Comparison of ENCODE assay signal across 14 cellular contexts in genomic region chr4:40311811-40312346, GRCh38. TPM values are rescaled to one million over a fixed set of nuclear protein-coding genes. Genes with fewer than 3 reads are reported as not detected.
A peak's percentile ranks its signal among the peaks of the same experiment; 100 is the strongest.
DNase-seq lines count a peak whose midpoint lies in the region; TF ChIP-seq lines count a peak whose summit lies in the region.
"Had no signal": no experiment of that assay in that cellular context is flagged by ENCODE, and none has a peak within 500 bp of the region (broad histone marks: within the 10 kb centered on the region; RNA-seq: fewer than 3 reads in every experiment).

No MANE protein-coding gene starts in this region.

- H3K27me3 ChIP-seq in CD4-positive, alpha-beta memory T cell (ENCODE audit: insufficient read depth, low read length) = no peaks in the 10 kb centered on the region
- H3K27me3 ChIP-seq in mucosa of stomach (ENCODE audit: control insufficient read depth, insufficient read depth, low read length) = no peaks in the 10 kb centered on the region

- no peak overlapping the region for H3K4me3 ChIP-seq in CD4-positive, alpha-beta memory T cell (ENCODE audit: low read length in 2 of 2)
- H3K4me3 ChIP-seq in mucosa of stomach (ENCODE audit: low read length) = no peak overlapping the region

- peak overlapping the region; percentile 37 for H3K27ac ChIP-seq in CD4-positive, alpha-beta memory T cell (ENCODE audit: low read depth, low read length)
- H3K27ac ChIP-seq in KOPT-K1 (ENCODE audit: low read depth, low read length, poor library complexity, severe bottlenecking) = peak overlapping the region; percentile 95
- H3K27ac ChIP-seq: C4-2B had no signal

- TF ChIP-seq CTCF in MCF 10A (IDR thresholded peaks at IDR 0.05; ENCODE audit: unreplicated experiment) = no peak

- no peaks in the 10 kb centered on the region for H3K36me3 ChIP-seq in CD4-positive, alpha-beta memory T cell (ENCODE audit: insufficient read depth, low read length)
- H3K36me3 ChIP-seq in KOPT-K1 (ENCODE audit: insufficient read depth, low read length) = no peaks in the 10 kb centered on the region
- no peaks in the 10 kb centered on the region for H3K36me3 ChIP-seq in mucosa of stomach (ENCODE audit: control insufficient read depth, insufficient read depth, low read length)

- peak overlapping the region; percentile 36 to 90 (median 76) for H3K27ac Mint-ChIP-seq in CD4-positive, alpha-beta memory T cell
- peak overlapping the region; percentile 85 for H3K27ac Mint-ChIP-seq in MCF 10A (ENCODE audit: low read depth, unreplicated experiment)
- H3K27ac Mint-ChIP-seq: nephron had no signal

- intact Hi-C loops in CD4-positive, alpha-beta memory T cell (cut with micrococcal nuclease) = no loop called here
- intact Hi-C loops in MCF 10A (cut with micrococcal nuclease) = no loop called here

- CTCF ChIA-PET in CD4-positive, alpha-beta memory T cell (lab: Charles Lee; ENCODE audit: partially characterized antibody) = interaction anchor here (0.7 to 11.0 kb wide), 13 partner anchors 7 to 256 kb away, joined by 3 to 271 read pairs (median 8); partner anchors contain the start of gene RHOH
- CTCF ChIA-PET in MCF 10A (lab: Yijun Ruan, JAX) = interaction anchor here (0.6 to 4.2 kb wide), 11 partner anchors 10 to 256 kb away, joined by 3 to 47 read pairs (median 3); partner anchors contain the start of gene N4BP2

- H3K27me3 Mint-ChIP-seq in CD4-positive, alpha-beta memory T cell = no peaks in the 10 kb centered on the region
- no peaks in the 10 kb centered on the region for H3K27me3 Mint-ChIP-seq in MCF 10A (ENCODE audit: insufficient read depth, unreplicated experiment)

- H3K9me3 ChIP-seq in CD4-positive, alpha-beta memory T cell (ENCODE audit: control insufficient read depth in 1 of 2, low read length in 2 of 2) = no peaks in the 10 kb centered on the region
- H3K9me3 ChIP-seq in KOPT-K1 (ENCODE audit: insufficient read depth, low read length, poor library complexity, severe bottlenecking) = no peaks in the 10 kb centered on the region
- H3K9me3 ChIP-seq in mucosa of stomach (ENCODE audit: control insufficient read depth, low read length) = no peaks in the 10 kb centered on the region

- POLR2A ChIA-PET in CD4-positive, alpha-beta memory T cell (lab: Charles Lee; ENCODE audit: partially characterized antibody) = interaction anchor here (0.7 to 7.6 kb wide), 10 partner anchors 13 to 255 kb away, joined by 3 to 179 read pairs (median 26); partner anchors contain the start of genes N4BP2 and RHOH
- POLR2A ChIA-PET in MCF 10A (lab: Yijun Ruan, JAX) = interaction anchor here (0.7 to 1.1 kb wide), 5 partner anchors 11 to 853 kb away, joined by 3 to 4 read pairs (median 3); partner anchors contain the start of genes LIAS and RPL9

- peaks cover 41 to 67% (median 55%) of the 10 kb centered on the region in 4 donors for H3K4me1 Mint-ChIP-seq in CD4-positive, alpha-beta memory T cell
- H3K4me1 Mint-ChIP-seq in MCF 10A (ENCODE audit: insufficient read depth, unreplicated experiment) = peaks cover 40% of the 10 kb centered on the region

- no TSS peak for BruUV-seq in MCF 10A (replicated peaks; lab: Mats Ljungman, UMichigan)

- peak overlapping the region in 4 of 8 donors; percentile 20 to 35 (median 31) for H3K4me3 Mint-ChIP-seq in CD4-positive, alpha-beta memory T cell
- H3K4me3 Mint-ChIP-seq in MCF 10A (ENCODE audit: unreplicated experiment) = no peak overlapping the region
- H3K4me3 Mint-ChIP-seq: nephron had no signal

- H3K4me1 ChIP-seq in CD4-positive, alpha-beta memory T cell (ENCODE audit: insufficient read depth, low read length) = peaks cover 69% of the 10 kb centered on the region
- peaks cover 29% of the 10 kb centered on the region for H3K4me1 ChIP-seq in mucosa of stomach (ENCODE audit: control insufficient read depth, insufficient read depth, low read length)

- DNase-seq in CD4-positive, alpha-beta memory T cell = peak in 1 of 5 donors; percentile 27
- DNase-seq in MCF 10A (ENCODE audit: unreplicated experiment) (peak; percentile 41), medulla oblongata (ENCODE audit: extremely low spot score) (no peak), COLO829 (ENCODE audit: low spot score) (no peak), MV-4-11 (lab: John Stamatoyannopoulos, UW) (no peak), hypothalamus (lab: John Stamatoyannopoulos, UW) (no peak)
- DNase-seq: NCI-H1694 treated with DMSO at 0.1 percent for 48 hours; stimulated activated CD4-positive, alpha-beta T cell treated with anti-CD3 and anti-CD28 coated beads, Interleukin-12 subunit alpha, Interleukin-12 subunit beta, amount 100 ng/mL, for 4 hours had no signal

- H3K9me3 Mint-ChIP-seq in CD4-positive, alpha-beta memory T cell = no peaks in the 10 kb centered on the region
- H3K9me3 Mint-ChIP-seq in MCF 10A (ENCODE audit: unreplicated experiment) = no peaks in the 10 kb centered on the region
- H3K9me3 Mint-ChIP-seq: nephron had no signal

- H3K36me3 Mint-ChIP-seq in CD4-positive, alpha-beta memory T cell = peaks cover 0 to under 1% of the 10 kb centered on the region in 2 donors
- peaks cover 9% of the 10 kb centered on the region for H3K36me3 Mint-ChIP-seq in MCF 10A (ENCODE audit: insufficient read depth, unreplicated experiment)

- peak overlapping the region; percentile 14 for H3K9ac ChIP-seq in mucosa of stomach (ENCODE audit: low read length)

RNA-seq across cellular contexts. Expression of gene CHRNA9, which starts 23.3 kb away (rescaled TPM):
- total RNA-seq in CD4-positive, alpha-beta memory T cell = not detected
- polyA plus RNA-seq in CD4-positive, alpha-beta memory T cell = not detected
- 1.8 and 2.0 TPM in 2 replicates for total RNA-seq in MCF 10A (2022)
- total RNA-seq: cardiac septum had no signal
- polyA plus RNA-seq: esophagus had no signal
